In the genomic region with DNA sequence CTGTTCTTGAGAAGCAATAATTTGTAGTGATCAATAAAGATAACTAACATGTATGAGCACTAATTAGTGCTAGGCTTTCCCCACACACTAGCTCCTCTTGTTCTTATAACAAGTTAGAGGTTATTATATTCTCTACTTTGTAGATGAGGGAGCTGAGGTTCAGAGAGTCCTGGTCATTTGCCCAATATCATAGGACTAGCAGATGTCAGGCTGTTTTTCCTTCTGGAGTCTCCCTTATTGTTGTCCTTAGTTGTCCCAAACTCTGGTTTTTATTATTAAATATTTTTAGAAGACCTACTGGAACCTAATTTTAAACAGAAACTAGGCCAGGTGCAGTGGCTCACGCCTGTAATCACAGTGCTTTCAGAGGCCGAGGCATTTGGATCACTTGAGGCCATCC, we compare ENCODE assay signal across 15 cellular contexts. TPM values are rescaled to one million over a fixed set of nuclear protein-coding genes. Genes with fewer than 3 reads are reported as not detected.
DNase-seq lines count a peak whose midpoint lies in the region; ATAC-seq and TF ChIP-seq lines count a peak whose summit lies in the region.
"Had no signal": no experiment of that assay in that cellular context is flagged by ENCODE, and none has a peak within 500 bp of the region (broad histone marks: within the 10 kb centered on the region; RNA-seq: fewer than 3 reads in every experiment).

No MANE protein-coding gene starts in this region.

- DNase-seq in CD4-positive, alpha-beta T cell: no peak
- no peak for DNase-seq in CD8-positive, alpha-beta memory T cell
- DNase-seq in T-helper 17 cell (no peak), DMS153 (lab: John Stamatoyannopoulos, UW) (no peak)
- no peak for DNase-seq in effector memory CD4-positive, alpha-beta T cell
- DNase-seq: ACHN, AML-193, H9, IMR-90, Kasumi-1, Peyer's patch had no signal

- POLR2A ChIA-PET in CD4-positive, alpha-beta T cell (lab: Charles Lee): interaction anchor here (0.5 to 4.1 kb wide), 3 partner anchors 13 to 53 kb away, joined by 3 to 13 read pairs (median 11); a partner anchor contains a TSS
- POLR2A ChIA-PET in CD8-positive, alpha-beta memory T cell (lab: Charles Lee): interaction anchor here (1.5 kb wide), 1 partner anchor 13 kb away, joined by 5 read pairs; no protein-coding TSS in a partner anchor

- no peaks in the 10 kb centered on the region for H3K9me3 Mint-ChIP-seq in CD4-positive, alpha-beta T cell
- no peaks in the 10 kb centered on the region for H3K9me3 Mint-ChIP-seq in CD8-positive, alpha-beta memory T cell
- H3K9me3 Mint-ChIP-seq: H9 had no signal

- peaks cover 61% of the 10 kb centered on the region for H3K4me1 ChIP-seq in CD8-positive, alpha-beta memory T cell (ENCODE audit: insufficient read depth, low read length)
- H3K4me1 ChIP-seq in effector memory CD4-positive, alpha-beta T cell (ENCODE audit: control insufficient read depth, insufficient read depth, low read length, poor library complexity, severe bottlenecking): peaks cover 53% of the 10 kb centered on the region
- H3K4me1 ChIP-seq: Peyer's patch had no signal

- no peaks in the 10 kb centered on the region for H3K36me3 Mint-ChIP-seq in CD4-positive, alpha-beta T cell (ENCODE audit: low read depth)
- peaks cover 0 to 27% (median 2%) of the 10 kb centered on the region in 3 donors for H3K36me3 Mint-ChIP-seq in CD8-positive, alpha-beta memory T cell
- H3K36me3 Mint-ChIP-seq in T-helper 17 cell (ENCODE audit: low read depth): peaks cover 3% of the 10 kb centered on the region
- H3K36me3 Mint-ChIP-seq: CD14-positive monocyte had no signal

- no peak for TF ChIP-seq CTCF in CD4-positive, alpha-beta T cell (IDR thresholded peaks at IDR 0.05)

- CTCF ChIA-PET in CD4-positive, alpha-beta T cell (lab: Charles Lee): interaction anchor here (1.1 to 2.0 kb wide), 3 partner anchors 13 to 500 kb away, joined by 3 to 4 read pairs (median 3); no protein-coding TSS in a partner anchor
- CTCF ChIA-PET in CD8-positive, alpha-beta memory T cell (lab: Charles Lee): interaction anchor here (5.6 kb wide), 1 partner anchor 29 kb away, joined by 44 read pairs; no protein-coding TSS in a partner anchor

- H3K27me3 ChIP-seq in CD4-positive, alpha-beta T cell (ENCODE audit: control insufficient read depth, insufficient read depth, low read length): no peaks in the 10 kb centered on the region
- H3K27me3 ChIP-seq in CD8-positive, alpha-beta memory T cell (ENCODE audit: insufficient read depth, low read length, poor library complexity, severe bottlenecking): no peaks in the 10 kb centered on the region
- no peaks in the 10 kb centered on the region for H3K27me3 ChIP-seq in effector memory CD4-positive, alpha-beta T cell (replicated peaks; ENCODE audit: control insufficient read depth, insufficient read depth, low read length, poor library complexity, severe bottlenecking)
- H3K27me3 ChIP-seq: Peyer's patch had no signal

- H3K27ac Mint-ChIP-seq in CD4-positive, alpha-beta T cell: peak overlapping the region; percentile 77
- peak overlapping the region; percentile 43 to 99 (median 86) for H3K27ac Mint-ChIP-seq in CD8-positive, alpha-beta memory T cell
- H3K27ac Mint-ChIP-seq in T-helper 17 cell: peak overlapping the region; percentile 96
- H3K27ac Mint-ChIP-seq: CD14-positive monocyte, H9 had no signal

- H3K9me3 ChIP-seq in CD4-positive, alpha-beta T cell (ENCODE audit: control insufficient read depth, low read length): no peaks in the 10 kb centered on the region
- no peaks in the 10 kb centered on the region for H3K9me3 ChIP-seq in CD8-positive, alpha-beta memory T cell (ENCODE audit: low read length)
- H3K9me3 ChIP-seq in T-helper 17 cell (ENCODE audit: control insufficient read depth, low read length, poor library complexity, severe bottlenecking): no peaks in the 10 kb centered on the region
- H3K9me3 ChIP-seq in effector memory CD4-positive, alpha-beta T cell (ENCODE audit: control insufficient read depth, low read length): no peaks in the 10 kb centered on the region
- H3K9me3 ChIP-seq: Peyer's patch had no signal

- H3K27me3 Mint-ChIP-seq in CD4-positive, alpha-beta T cell: no peaks in the 10 kb centered on the region
- H3K27me3 Mint-ChIP-seq in CD8-positive, alpha-beta memory T cell: no peaks in the 10 kb centered on the region
- H3K27me3 Mint-ChIP-seq in T-helper 17 cell: no peaks in the 10 kb centered on the region

- H3K27ac ChIP-seq in CD4-positive, alpha-beta T cell (ENCODE audit: low read depth, low read length): no peak overlapping the region
- no peak overlapping the region for H3K27ac ChIP-seq in CD8-positive, alpha-beta memory T cell (ENCODE audit: low read depth, low read length)
- peak overlapping the region; percentile 6 for H3K27ac ChIP-seq in effector memory CD4-positive, alpha-beta T cell (ENCODE audit: insufficient read depth, low read length, poor library complexity, severe bottlenecking)

- H3K4me1 Mint-ChIP-seq in CD4-positive, alpha-beta T cell (ENCODE audit: low read depth): peaks cover 72% of the 10 kb centered on the region
- peaks cover 73 to 92% (median 87%) of the 10 kb centered on the region in 3 donors for H3K4me1 Mint-ChIP-seq in CD8-positive, alpha-beta memory T cell
- H3K4me1 Mint-ChIP-seq in T-helper 17 cell: peaks cover 40% of the 10 kb centered on the region

- ATAC-seq in CD4-positive, alpha-beta T cell (ENCODE audit: poor library complexity): no peak
- ATAC-seq in T-helper 17 cell (no peak), HG02610 (IDR thresholded peaks at IDR 0.05; ENCODE audit: unreplicated experiment) (no peak), HG03135 (IDR thresholded peaks at IDR 0.05; ENCODE audit: unreplicated experiment) (no peak)
- ATAC-seq: Right ventricle myocardium inferior had no signal

- intact Hi-C loops in CD4-positive, alpha-beta T cell (cut with DNase I, micrococcal nuclease): no loop called here

- H3K36me3 ChIP-seq in CD8-positive, alpha-beta memory T cell (ENCODE audit: insufficient read depth, low read length): no peaks in the 10 kb centered on the region
- H3K36me3 ChIP-seq in effector memory CD4-positive, alpha-beta T cell (ENCODE audit: control insufficient read depth, insufficient read depth, low read length): no peaks in the 10 kb centered on the region
- H3K36me3 ChIP-seq: Peyer's patch had no signal

- no peak overlapping the region for H3K4me3 ChIP-seq in CD8-positive, alpha-beta memory T cell (ENCODE audit: low read length)
- no peak overlapping the region for H3K4me3 ChIP-seq in effector memory CD4-positive, alpha-beta T cell (ENCODE audit: insufficient read depth, low read depth, low read length, poor library complexity, severe bottlenecking)
- H3K4me3 ChIP-seq: Peyer's patch had no signal

- H3K4me3 Mint-ChIP-seq in CD4-positive, alpha-beta T cell: no peak overlapping the region
- H3K4me3 Mint-ChIP-seq in CD8-positive, alpha-beta memory T cell: peak overlapping the region in 5 of 7 donors; percentile 35 to 69 (median 48)
- H3K4me3 Mint-ChIP-seq in T-helper 17 cell: peak overlapping the region; percentile 52
- H3K4me3 Mint-ChIP-seq: CD14-positive monocyte, H9 had no signal

RNA-seq across cellular contexts. Expression of a gene that starts 16.5 kb away (rescaled TPM):
- 10 to 100 TPM; 82.6 to 91.8 TPM for total RNA-seq in CD4-positive, alpha-beta T cell
- 10 to 100 TPM; 57.4 to 59.5 TPM for total RNA-seq in CD8-positive, alpha-beta memory T cell
- 80.2 TPM for polyA plus RNA-seq in CD8-positive, alpha-beta memory T cell
- 100 to 1,000 TPM; 187 to 226 TPM for total RNA-seq in T-helper 17 cell
